ENCODE assay signal across 13 cellular contexts in the genomic region with DNA sequence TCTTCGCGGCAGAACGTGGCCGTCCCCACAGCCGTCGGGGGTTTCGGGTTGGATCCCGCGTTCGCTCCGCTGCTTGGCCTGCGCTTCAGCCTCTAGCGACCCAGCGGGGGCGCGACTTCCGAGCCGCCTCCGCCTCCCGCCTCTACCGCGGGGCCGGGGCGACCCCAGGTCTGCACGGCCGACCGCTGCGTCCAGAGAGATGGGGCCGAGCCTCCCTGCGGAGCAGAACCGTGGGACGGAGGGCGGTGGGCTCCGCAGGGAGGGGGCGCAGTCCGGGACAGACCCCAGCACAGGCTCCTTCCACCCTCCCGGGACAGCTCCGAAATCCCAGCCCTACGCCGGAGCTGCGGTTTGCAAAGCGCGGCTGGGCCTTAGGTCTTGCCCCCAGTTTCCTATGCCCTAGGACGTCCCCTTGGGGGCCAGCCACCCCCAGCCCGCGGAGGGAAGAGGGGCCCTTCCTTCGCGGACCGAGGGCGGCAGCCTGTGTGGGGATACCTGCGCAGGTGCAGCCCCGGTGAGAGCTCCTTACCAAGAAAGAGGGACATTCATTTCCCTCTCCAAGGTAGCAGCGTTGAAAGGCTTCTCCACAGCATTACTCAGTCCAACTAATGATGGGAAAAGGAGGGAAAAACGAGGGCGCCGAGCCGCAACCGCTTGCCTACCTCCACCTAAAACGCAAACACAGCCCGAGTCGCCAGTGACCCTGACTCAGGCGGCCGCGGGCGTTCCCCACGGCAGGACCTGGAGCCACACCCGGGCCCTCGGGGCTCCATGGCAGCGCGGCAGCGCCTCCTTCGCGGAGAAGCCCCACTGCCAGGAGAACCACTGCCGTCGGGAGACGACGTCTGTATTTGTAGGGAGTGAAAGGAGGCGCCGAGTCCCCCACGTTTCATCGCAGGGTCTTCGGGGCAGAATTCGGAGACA.
"Had no signal": no experiment of that assay in that cellular context is flagged by ENCODE, and none has a peak within 500 bp of the region (broad histone marks: within the 10 kb centered on the region; RNA-seq: fewer than 3 reads in every experiment).

No MANE protein-coding gene starts in this region.

- H3K4me3 ChIP-seq: thyroid gland, vagina had no signal

- DNase-seq: activated B cell treated with CpG ODN at 0.5 μM for 24 hours; activated naive CD4-positive, alpha-beta T cell treated with anti-CD3 and anti-CD28 coated beads for 36 hours; brain microvascular endothelial cell; endodermal cell; erythroblast; hypothalamus; islet precursor cell; left ventricle myocardium superior; mesenchymal stem cell; nephron progenitor cell; stimulated activated CD4-positive, alpha-beta T cell treated with anti-CD3 and anti-CD28 coated beads, Interleukin-4, amount 100 ng/mL, for 24 hours; thyroid gland had no signal

- H3K27ac ChIP-seq: brain microvascular endothelial cell, thyroid gland, vagina had no signal

- H3K36me3 ChIP-seq: brain microvascular endothelial cell, thyroid gland, vagina had no signal

- H3K9me3 ChIP-seq: thyroid gland, vagina had no signal

- H3K4me1 ChIP-seq: thyroid gland, vagina had no signal

- H3K27me3 ChIP-seq: thyroid gland, vagina had no signal
